ENCODE assay signal across 9 cellular contexts in the genomic region with DNA sequence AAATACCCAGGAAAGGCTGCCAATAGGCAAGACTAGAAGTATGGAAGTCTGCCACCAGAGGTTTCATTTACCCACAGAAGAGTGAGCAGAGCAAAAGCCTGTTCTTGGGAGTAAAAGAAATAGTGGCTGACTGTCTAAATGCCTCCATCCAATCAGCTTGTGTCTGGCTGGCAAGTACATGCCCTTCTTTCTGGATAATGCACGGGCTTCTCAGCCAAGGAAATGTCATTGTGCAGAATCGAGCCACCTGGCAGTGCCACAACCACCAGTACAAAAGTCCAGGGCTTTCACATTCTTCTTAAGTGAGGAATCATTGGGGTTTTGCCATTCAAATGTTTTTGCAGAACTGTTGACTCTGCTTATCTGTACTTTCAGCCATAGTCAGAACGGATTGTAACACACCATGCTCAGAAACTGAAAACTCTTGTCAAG. TPM values are rescaled to one million over a fixed set of nuclear protein-coding genes. Genes with fewer than 3 reads are reported as not detected.
DNase-seq lines count a peak whose midpoint lies in the region; ATAC-seq and TF ChIP-seq lines count a peak whose summit lies in the region.
"Had no signal": no experiment of that assay in that cellular context is flagged by ENCODE, and none has a peak within 500 bp of the region (broad histone marks: within the 10 kb centered on the region; RNA-seq: fewer than 3 reads in every experiment).

No MANE protein-coding gene starts in this region.

- no peak overlapping the region for H3K27ac ChIP-seq in lower lobe of right lung

- H3K36me3 ChIP-seq in lower lobe of right lung: no peaks in the 10 kb centered on the region

- peaks cover 5% of the 10 kb centered on the region for H3K9me3 ChIP-seq in lower lobe of right lung

- TF ChIP-seq CTCF in epithelial cell of esophagus (IDR thresholded peaks at IDR 0.05; ENCODE audit: insufficient read depth, low read depth, low read length, missing control alignments) (no peak), lower lobe of right lung (IDR thresholded peaks at IDR 0.05) (no peak)

- DNase-seq in NCI-H2227 treated with DMSO at 0.1 percent for 48 hours (lab: John Stamatoyannopoulos, UW) (peak; percentile 15), NCI-H2227 (lab: John Stamatoyannopoulos, UW; ENCODE audit: unreplicated experiment) (no peak), epithelial cell of esophagus (ENCODE audit: low read depth) (peak; percentile 20), lower lobe of right lung (no peak), NCI-H1930 (lab: John Stamatoyannopoulos, UW) (no peak)
- DNase-seq: erythroblast had no signal

- H3K4me3 ChIP-seq in epithelial cell of esophagus (ENCODE audit: low read length) (no peak overlapping the region), lower lobe of right lung (no peak overlapping the region)

- no peaks in the 10 kb centered on the region for H3K4me1 ChIP-seq in lower lobe of right lung

- intact Hi-C loops in lower lobe of right lung (cut with DNase I): no loop called here

- ATAC-seq in lower lobe of right lung: peak; percentile 73 to 91
- no peak for ATAC-seq in HG02623 (IDR thresholded peaks at IDR 0.05; ENCODE audit: unreplicated experiment)
- ATAC-seq in HG02973 (IDR thresholded peaks at IDR 0.05; ENCODE audit: unreplicated experiment): no peak
- no peak for ATAC-seq in GM18861 (IDR thresholded peaks at IDR 0.05; ENCODE audit: unreplicated experiment)

- no peaks in the 10 kb centered on the region for H3K27me3 ChIP-seq in lower lobe of right lung (ENCODE audit: low read depth)

RNA-seq across cellular contexts. Expression of gene ERCC4, which starts 10.1 kb away (rescaled TPM):
- 10.9 TPM for total RNA-seq in lower lobe of right lung

Comparison
In these comparisons a context has a peak if more than half of its experiments do, and no peak if none do; other contexts are left out.
1. DNase-seq: peak in NCI-H2227 treated with DMSO at 0.1 percent for 48 hours (single experiment) and epithelial cell of esophagus (single experiment); none in NCI-H2227 (single experiment), lower lobe of right lung (single experiment) and NCI-H1930 (0 of 2).
2. ATAC-seq: peak in lower lobe of right lung (2 of 2); none in HG02623 (single experiment), HG02973 (single experiment) and GM18861 (single experiment).